ENCODE assay signal across 23 cellular contexts in genomic region chr2:133248264-133248663, GRCh38.
DNase-seq lines count a peak whose midpoint lies in the region; ATAC-seq and TF ChIP-seq lines count a peak whose summit lies in the region.
"Had no signal": no experiment of that assay in that cellular context is flagged by ENCODE, and none has a peak within 500 bp of the region (broad histone marks: within the 10 kb centered on the region; RNA-seq: fewer than 3 reads in every experiment).

No MANE protein-coding gene starts in this region.

- TF ChIP-seq CTCF in IMR-90 (conservative IDR thresholded peaks at IDR 0.05; ENCODE audit: low read depth, low read length) = no peak
- TF ChIP-seq CTCF in fibroblast of lung (conservative IDR thresholded peaks at IDR 0.05 in 1 of 2, IDR thresholded peaks at IDR 0.05 in 1 of 2; ENCODE audit: low read depth in 1 of 2, low read length in 2 of 2) = no peak
- TF ChIP-seq CTCF in neural progenitor cell (IDR thresholded peaks at IDR 0.05) = no peak
- no peak for TF ChIP-seq CTCF in foreskin keratinocyte (conservative IDR thresholded peaks at IDR 0.05)

- no peak overlapping the region for H2AK9ac ChIP-seq in IMR-90 (replicated peaks; ENCODE audit: low read depth, low read length, poor library complexity)

- peaks cover 14% of the 10 kb centered on the region for H3K9me1 ChIP-seq in IMR-90 (ENCODE audit: insufficient read depth, low read length)

- no peak overlapping the region for H3K56ac ChIP-seq in IMR-90 (ENCODE audit: extremely low read depth, insufficient read depth, low read length)

- dilution Hi-C loops in IMR-90 (cut with HindIII; ENCODE audit: low sequenced_read_pairs, unreplicated experiment) = no loop called here

- peaks cover 7% of the 10 kb centered on the region; the same call in 1 of the 2 replicates for H3K36me3 ChIP-seq in IMR-90 (ENCODE audit: control insufficient read depth, insufficient read depth, low read length)
- no peaks in the 10 kb centered on the region for H3K36me3 ChIP-seq in fibroblast of lung (ENCODE audit: control insufficient read depth, insufficient read depth, low read length)
- H3K36me3 ChIP-seq in neural progenitor cell = no peaks in the 10 kb centered on the region
- H3K36me3 ChIP-seq: HAP-1 had no signal

- no peaks in the 10 kb centered on the region for H3K9me3 Mint-ChIP-seq in neural progenitor cell
- H3K9me3 Mint-ChIP-seq: HFFc6 had no signal

- no TSS peak for BruUV-seq in IMR-90 (replicated peaks; lab: Mats Ljungman, UMichigan)

- H3K4me3 Mint-ChIP-seq in neural progenitor cell = no peak overlapping the region
- H3K4me3 Mint-ChIP-seq: HFFc6 had no signal

- H3K9me3 ChIP-seq in IMR-90 (ENCODE audit: control insufficient read depth, insufficient read depth, low read length) (no peaks in the 10 kb centered on the region), fibroblast of lung (ENCODE audit: control insufficient read depth, insufficient read depth, low read depth, low read length) (no peaks in the 10 kb centered on the region), neural progenitor cell (ENCODE audit: low read depth) (no peaks in the 10 kb centered on the region)
- H3K9me3 ChIP-seq: HAP-1 had no signal

- WGBS in IMR-90 (ENCODE audit: extremely low coverage in 2 of 2, insufficient read length in 1 of 2), 2 experiments = 100% methylated on average over 2 of the region's 4 CpGs; no CpG with 5 or more reads in 1 of the 2 experiments

- H3K36me3 Mint-ChIP-seq in neural progenitor cell = peaks cover 3% of the 10 kb centered on the region
- H3K36me3 Mint-ChIP-seq: CD4-positive, CD25-positive, alpha-beta regulatory T cell; IgD-negative memory B cell had no signal

- no peaks in the 10 kb centered on the region for H3F3A ChIP-seq in neural progenitor cell (ENCODE audit: low read depth)

- H3K9ac ChIP-seq in IMR-90 (ENCODE audit: low read depth, low read length) (no peak overlapping the region), fibroblast of lung (ENCODE audit: insufficient read depth, low read length) (no peak overlapping the region), neural progenitor cell (no peak overlapping the region)
- H3K9ac ChIP-seq: KMS-11 had no signal

- peaks cover 45 to 79% of the 10 kb centered on the region in 2 experiments for H3K79me1 ChIP-seq in IMR-90 (ENCODE audit: low read depth in 1 of 2, low read length in 2 of 2)

- H3K27me3 Mint-ChIP-seq in neural progenitor cell (ENCODE audit: insufficient read depth, low read depth) = peaks cover 3% of the 10 kb centered on the region
- H3K27me3 Mint-ChIP-seq: CD4-positive, CD25-positive, alpha-beta regulatory T cell had no signal

- H4K5ac ChIP-seq in IMR-90 (ENCODE audit: low read depth, low read length) = peak overlapping the region; percentile 60

- TF ChIP-seq RAD21 in IMR-90 (IDR thresholded peaks at IDR 0.05; ENCODE audit: low read length) = no peak

- H3K79me2 ChIP-seq in fibroblast of lung (ENCODE audit: control insufficient read depth, insufficient read depth, low read length) = peaks cover 5% of the 10 kb centered on the region
- H3K79me2 ChIP-seq in neural progenitor cell (ENCODE audit: low read depth) = no peaks in the 10 kb centered on the region

- H4K20me1 ChIP-seq in IMR-90 (ENCODE audit: insufficient read depth, low read length) (no peaks in the 10 kb centered on the region), fibroblast of lung (ENCODE audit: control insufficient read depth, extremely low read depth, insufficient read depth, low read length) (no peaks in the 10 kb centered on the region), neural progenitor cell (ENCODE audit: low read depth) (no peaks in the 10 kb centered on the region)

- peak overlapping the region; percentile 26; the same call in 1 of the 2 replicates for H3K27ac ChIP-seq in IMR-90 (ENCODE audit: insufficient read depth, low read length)
- H3K27ac ChIP-seq in fibroblast of lung (ENCODE audit: insufficient read depth, low read length) = peak overlapping the region; percentile 10
- no peak overlapping the region for H3K27ac ChIP-seq in neural progenitor cell
- no peak overlapping the region for H3K27ac ChIP-seq in foreskin keratinocyte
- H3K27ac ChIP-seq: KMS-11, PC-9 had no signal

- in situ Hi-C loops in IMR-90 (cut with MboI; ENCODE audit: low sequenced_read_pairs) = no loop called here

- H3K14ac ChIP-seq in IMR-90 (replicated peaks; ENCODE audit: low read depth, low read length) = peak overlapping the region; percentile 43

- ATAC-seq in IMR-90 (ENCODE audit: low read depth) = no peak; the same call in 1 of the 2 replicates
- peak; percentile 95 for ATAC-seq in left ventricle myocardium superior
- ATAC-seq in foreskin keratinocyte = no peak
- no peak for ATAC-seq in GM18498 (IDR thresholded peaks at IDR 0.05; ENCODE audit: unreplicated experiment)

- TF ChIP-seq POLR2A in IMR-90 (IDR thresholded peaks at IDR 0.05; ENCODE audit: low read depth, low read length) = no peak

- CTCF ChIA-PET in IMR-90 (lab: Yijun Ruan, JAX) = interaction anchor here (0.6 kb wide), 1 partner anchor 153 kb away, joined by 3 read pairs; no protein-coding TSS in a partner anchor

- H3K23ac ChIP-seq in IMR-90 (ENCODE audit: low read depth, low read length) = peak overlapping the region; percentile 13; the same call in 1 of the 2 replicates

- H2AFZ ChIP-seq in IMR-90 (replicated peaks; ENCODE audit: low read length, poor library complexity) (no peak overlapping the region), fibroblast of lung (ENCODE audit: low read length) (peak overlapping the region; percentile 37), neural progenitor cell (replicated peaks) (no peak overlapping the region)
- H2AFZ ChIP-seq: PC-9 had no signal

- peak overlapping the region; percentile 68 for H3K4ac ChIP-seq in IMR-90 (ENCODE audit: low read depth, low read length)

- H3K4me3 ChIP-seq in IMR-90 (ENCODE audit: insufficient read depth, low read depth, low read length) = no peak overlapping the region
- H3K4me3 ChIP-seq in fibroblast of lung (replicated peaks in 1 of 4; ENCODE audit: control extremely low read depth in 1 of 4, insufficient read depth in 1 of 4, low read depth in 3 of 4, low read length in 4 of 4) = no peak overlapping the region
- no peak overlapping the region for H3K4me3 ChIP-seq in neural progenitor cell
- H3K4me3 ChIP-seq: HAP-1, PC-9 had no signal

- peaks cover 12% of the 10 kb centered on the region for H3K4me1 ChIP-seq in IMR-90 (ENCODE audit: control insufficient read depth, insufficient read depth, low read length)
- H3K4me1 ChIP-seq in fibroblast of lung (ENCODE audit: control insufficient read depth, extremely low read depth, insufficient read depth, low read length) = peaks cover 4% of the 10 kb centered on the region
- no peaks in the 10 kb centered on the region for H3K4me1 ChIP-seq in neural progenitor cell
- H3K4me1 ChIP-seq in foreskin keratinocyte = no peaks in the 10 kb centered on the region
- H3K4me1 ChIP-seq: HAP-1 had no signal

- DNase-seq in IMR-90 (no peak), fibroblast of lung (ENCODE audit: low read depth in 2 of 2) (no peak), left ventricle myocardium superior (peak; percentile 54), neural progenitor cell (ENCODE audit: low spot score) (no peak), GF-D8 (lab: John Stamatoyannopoulos, UW) (no peak), foreskin keratinocyte (no peak)
- DNase-seq: CD4-positive, CD25-positive, alpha-beta regulatory T cell; DMS153; DND-41; GOT3; HFFc6; MM.1S; NCI-H1694; NCI-H2029 treated with DMSO at 0.1 percent for 48 hours; NCI-H446 treated with DMSO at 0.1 percent for 48 hours; NCI-H82; NK-92 treated with Interleukin-12 subunit alpha and Interleukin-12 subunit beta, amount 100 ng/mL, for 24 hours; PC-9; SHP77 had no signal

- H3K27me3 ChIP-seq in IMR-90 (ENCODE audit: control insufficient read depth, insufficient read depth, low read length) (no peaks in the 10 kb centered on the region), fibroblast of lung (ENCODE audit: control insufficient read depth, insufficient read depth, low read length) (no peaks in the 10 kb centered on the region), neural progenitor cell (no peaks in the 10 kb centered on the region), foreskin keratinocyte (no peaks in the 10 kb centered on the region)

- H2AK5ac ChIP-seq in IMR-90 (ENCODE audit: low read depth, low read length) = peak overlapping the region; percentile 66; the same call in 1 of the 2 replicates

- peak overlapping the region; percentile 0 to 28; a peak in 1 of 4 replicates for H4K8ac ChIP-seq in IMR-90 (ENCODE audit: low read depth in 2 of 2, low read length in 2 of 2)

- H3K4me2 ChIP-seq in IMR-90 (ENCODE audit: low read depth, low read length) (no peak overlapping the region), fibroblast of lung (ENCODE audit: extremely low read depth, insufficient read depth, low read length) (no peak overlapping the region), neural progenitor cell (no peak overlapping the region)
- H3K4me2 ChIP-seq: KMS-11, PC-9 had no signal

- H3K27ac Mint-ChIP-seq in neural progenitor cell = peak overlapping the region; percentile 40
- H3K27ac Mint-ChIP-seq: CD4-positive, CD25-positive, alpha-beta regulatory T cell had no signal

- POLR2A ChIA-PET in IMR-90 (lab: Charles Lee; ENCODE audit: unreplicated experiment) = no interaction called here

- H2BK5ac ChIP-seq in IMR-90 (ENCODE audit: low read depth, low read length, poor library complexity, severe bottlenecking) = no peak overlapping the region

- H2BK20ac ChIP-seq in IMR-90 (ENCODE audit: low read depth, low read length) = peak overlapping the region; percentile 22

- intact Hi-C loops in IMR-90 (cut with micrococcal nuclease) (no loop called here), left ventricle myocardium superior (cut with micrococcal nuclease) (no loop called here)

- H3K18ac ChIP-seq in IMR-90 (ENCODE audit: low read depth, low read length) = no peak overlapping the region; the same call in 1 of the 2 replicates

- H3K4me1 Mint-ChIP-seq in neural progenitor cell = peaks cover 7% of the 10 kb centered on the region
- H3K4me1 Mint-ChIP-seq: CD4-positive, CD25-positive, alpha-beta regulatory T cell had no signal

- peak overlapping the region; percentile 68 for H2BK120ac ChIP-seq in IMR-90 (ENCODE audit: low read depth, low read length)

- peak overlapping the region; percentile 20; the same call in 1 of the 3 replicates for H2BK15ac ChIP-seq in IMR-90 (ENCODE audit: low read depth, low read length)

- peak overlapping the region; percentile 65; the same call in 1 of the 2 replicates for H4K91ac ChIP-seq in IMR-90 (ENCODE audit: insufficient read depth, low read depth, low read length)

TF ChIP-seq in IMR-90, 13 proteins besides CTCF, POLR2A, EP300 and RAD21:
- TF ChIP-seq RCOR1 (IDR thresholded peaks at IDR 0.05; ENCODE audit: insufficient replicate concordance, low read length) = no peak

Comparison
In these comparisons a context has a peak if more than half of its experiments do, and no peak if none do; other contexts are left out.
1. H3K27ac ChIP-seq: peak in IMR-90 (single experiment) and fibroblast of lung (single experiment); none in neural progenitor cell (single experiment) and foreskin keratinocyte (single experiment).